ENCODE assay signal across 12 cellular contexts in genomic region chr10:4883079-4883739, GRCh38. TPM values are rescaled to one million over a fixed set of nuclear protein-coding genes. Genes with fewer than 3 reads are reported as not detected.
DNase-seq lines count a peak whose midpoint lies in the region; ATAC-seq and TF ChIP-seq lines count a peak whose summit lies in the region.
"Had no signal": no experiment of that assay in that cellular context is flagged by ENCODE, and none has a peak within 500 bp of the region (broad histone marks: within the 10 kb centered on the region; RNA-seq: fewer than 3 reads in every experiment).

No MANE protein-coding gene starts in this region.

- no peak overlapping the region for H2BK20ac ChIP-seq in IMR-90 (ENCODE audit: low read depth, low read length)

- H2BK120ac ChIP-seq in IMR-90 (ENCODE audit: low read depth, low read length) = no peak overlapping the region

- H3K4ac ChIP-seq in IMR-90 (ENCODE audit: low read depth, low read length) = no peak overlapping the region

- no peak overlapping the region for H2AFZ ChIP-seq in IMR-90 (replicated peaks; ENCODE audit: low read length, poor library complexity)
- H2AFZ ChIP-seq in mammary epithelial cell (ENCODE audit: low read depth, low read length) = peak overlapping the region; percentile 65

- no peaks in the 10 kb centered on the region for H3K9me1 ChIP-seq in IMR-90 (ENCODE audit: insufficient read depth, low read length)

- CTCF ChIA-PET in IMR-90 (lab: Yijun Ruan, JAX) (interaction anchor here (1.2 kb wide), 1 partner anchor 34 kb away, joined by 3 read pairs; no protein-coding TSS in a partner anchor), mammary epithelial cell (lab: Charles Lee; ENCODE audit: low non-redundant PET) (no interaction called here)

- no peak overlapping the region for H3K23ac ChIP-seq in IMR-90 (ENCODE audit: low read depth, low read length)

- H2AK5ac ChIP-seq in IMR-90 (ENCODE audit: low read depth, low read length) = no peak overlapping the region

- BruUV-seq in IMR-90 (replicated peaks; lab: Mats Ljungman, UMichigan) (no TSS peak), mammary epithelial cell (replicated peaks; lab: Mats Ljungman, UMichigan) (no TSS peak)

- H3K4me1 ChIP-seq in IMR-90 (ENCODE audit: control insufficient read depth, insufficient read depth, low read length) (no peaks in the 10 kb centered on the region), mammary epithelial cell (ENCODE audit: insufficient read depth, low read length) (peaks cover 12% of the 10 kb centered on the region), SJCRH30 (no peaks in the 10 kb centered on the region)

- no peaks in the 10 kb centered on the region for H4K20me1 ChIP-seq in IMR-90 (ENCODE audit: insufficient read depth, low read length)
- H4K20me1 ChIP-seq in mammary epithelial cell (ENCODE audit: insufficient read depth, low read length) = no peaks in the 10 kb centered on the region

- H3K36me3 ChIP-seq in IMR-90 (ENCODE audit: control insufficient read depth, insufficient read depth, low read length) (no peaks in the 10 kb centered on the region; the same call in 1 of the 2 replicates), mammary epithelial cell (ENCODE audit: insufficient read depth, low read length) (no peaks in the 10 kb centered on the region), SJCRH30 (no peaks in the 10 kb centered on the region)

- no peak overlapping the region for H3K9ac ChIP-seq in IMR-90 (ENCODE audit: low read depth, low read length)
- no peak overlapping the region for H3K9ac ChIP-seq in mammary epithelial cell (ENCODE audit: insufficient read depth, low read length)

- H3K27me3 ChIP-seq in IMR-90 (ENCODE audit: control insufficient read depth, insufficient read depth, low read length) = no peaks in the 10 kb centered on the region
- H3K27me3 ChIP-seq in mammary epithelial cell (ENCODE audit: insufficient read depth, low read length) = no peaks in the 10 kb centered on the region
- no peaks in the 10 kb centered on the region for H3K27me3 ChIP-seq in SJCRH30

- H3K79me2 ChIP-seq in mammary epithelial cell (ENCODE audit: insufficient read depth, low read length) = no peaks in the 10 kb centered on the region

- no peak overlapping the region for H2BK5ac ChIP-seq in IMR-90 (ENCODE audit: low read depth, low read length, poor library complexity, severe bottlenecking)

- TF ChIP-seq RAD21 in IMR-90 (IDR thresholded peaks at IDR 0.05; ENCODE audit: low read length) = no peak

- no peak overlapping the region for H3K56ac ChIP-seq in IMR-90 (ENCODE audit: extremely low read depth, insufficient read depth, low read length)

- H3K4me2 ChIP-seq in IMR-90 (ENCODE audit: low read depth, low read length) (0 out of 2 replicates have a peak overlapping the region, but pooled peaks have one; percentile 19), mammary epithelial cell (ENCODE audit: insufficient read depth, low read depth, low read length) (peak overlapping the region; percentile 56)

- no peak overlapping the region for H3K4me3 ChIP-seq in IMR-90 (ENCODE audit: insufficient read depth, low read depth, low read length)
- H3K4me3 ChIP-seq in mammary epithelial cell (replicated peaks in 1 of 3; ENCODE audit: insufficient read depth in 1 of 3, low read depth in 2 of 3, low read length in 3 of 3) = no peak overlapping the region
- no peak overlapping the region for H3K4me3 ChIP-seq in SJCRH30

- WGBS in IMR-90 (ENCODE audit: extremely low coverage in 2 of 2, insufficient read length in 1 of 2), 2 experiments = no CpG with 5 or more reads among the region's 4 CpGs
- 29% methylated on average over 4 of the region's 4 CpGs for WGBS in mammary epithelial cell (ENCODE audit: low coverage, missing lambda C conversion rate)

- H3K79me1 ChIP-seq in IMR-90 (ENCODE audit: low read depth in 1 of 2, low read length in 2 of 2) = no peaks in the 10 kb centered on the region

- in situ Hi-C loops in IMR-90 (cut with MboI; ENCODE audit: low sequenced_read_pairs) = no loop called here
- in situ Hi-C loops in mammary epithelial cell (cut with MboI; ENCODE audit: low sequenced_read_pairs in 2 of 2) = no loop called here

- H3K27ac ChIP-seq in IMR-90 (ENCODE audit: insufficient read depth, low read length) (no peak overlapping the region), mammary epithelial cell (ENCODE audit: insufficient read depth, low read depth, low read length) (peak overlapping the region; percentile 42), SJCRH30 (no peak overlapping the region)

- no peak overlapping the region for H2AK9ac ChIP-seq in IMR-90 (replicated peaks; ENCODE audit: low read depth, low read length, poor library complexity)

- DNase-seq in AG20443 (ENCODE audit: low spot score) (peak; percentile 22), IMR-90 (peak; percentile 83), mammary epithelial cell (peak; percentile 80), kidney glomerular epithelial cell (lab: John Stamatoyannopoulos, UW) (peak; percentile 34), SJCRH30 (no peak), NCI-H187 (lab: John Stamatoyannopoulos, UW) (no peak)
- DNase-seq: activated naive CD4-positive, alpha-beta T cell treated with anti-CD3 and anti-CD28 coated beads, Interleukin-2, amount 10 ng/mL, durations not matched to agents 7 days and 5 days; foreskin melanocyte; naive thymus-derived CD4-positive, alpha-beta T cell had no signal

- no peak for TF ChIP-seq CTCF in IMR-90 (conservative IDR thresholded peaks at IDR 0.05; ENCODE audit: low read depth, low read length)
- no peak for TF ChIP-seq CTCF in mammary epithelial cell (conservative IDR thresholded peaks at IDR 0.05 in 1 of 2, IDR thresholded peaks at IDR 0.05 in 1 of 2; ENCODE audit: extremely low read depth in 1 of 2, insufficient read depth in 1 of 2, low read depth in 1 of 2, low read length in 2 of 2)

- no peak overlapping the region for H4K5ac ChIP-seq in IMR-90 (ENCODE audit: low read depth, low read length)

- ATAC-seq in IMR-90 (ENCODE audit: low read depth) (peak; percentile 81), GM18511 (IDR thresholded peaks at IDR 0.05; ENCODE audit: unreplicated experiment) (no peak), HG02610 (IDR thresholded peaks at IDR 0.05; ENCODE audit: unreplicated experiment) (no peak)
- ATAC-seq: naive thymus-derived CD4-positive, alpha-beta T cell; sciatic nerve had no signal

- intact Hi-C loops in IMR-90 (cut with micrococcal nuclease) = no loop called here
- intact Hi-C loops in mammary epithelial cell (cut with micrococcal nuclease) = no loop called here

- no peak overlapping the region for H2BK15ac ChIP-seq in IMR-90 (ENCODE audit: low read depth, low read length)

- H3K18ac ChIP-seq in IMR-90 (ENCODE audit: low read depth, low read length) = no peak overlapping the region

- dilution Hi-C loops in IMR-90 (cut with HindIII; ENCODE audit: low sequenced_read_pairs, unreplicated experiment) (no loop called here), mammary epithelial cell (cut with HindIII; ENCODE audit: low sequenced_read_pairs) (no loop called here)

- no peak for TF ChIP-seq POLR2A in IMR-90 (IDR thresholded peaks at IDR 0.05; ENCODE audit: low read depth, low read length)

- H3K9me3 ChIP-seq in IMR-90 (ENCODE audit: control insufficient read depth, insufficient read depth, low read length) (no peaks in the 10 kb centered on the region), mammary epithelial cell (replicated peaks; ENCODE audit: insufficient read depth, low read length) (no peaks in the 10 kb centered on the region), SJCRH30 (replicated peaks) (no peaks in the 10 kb centered on the region)

- H3K14ac ChIP-seq in IMR-90 (replicated peaks; ENCODE audit: low read depth, low read length) = no peak overlapping the region

- POLR2A ChIA-PET in IMR-90 (lab: Charles Lee; ENCODE audit: unreplicated experiment) = no interaction called here

- H4K8ac ChIP-seq in IMR-90 (ENCODE audit: low read depth in 2 of 2, low read length in 2 of 2) = no peak overlapping the region

- H4K91ac ChIP-seq in IMR-90 (ENCODE audit: insufficient read depth, low read depth, low read length) = no peak overlapping the region

TF ChIP-seq in IMR-90, 13 proteins besides CTCF, POLR2A, EP300 and RAD21 (continues in another document):
- TF ChIP-seq MAZ (IDR thresholded peaks at IDR 0.05; ENCODE audit: borderline replicate concordance, low read depth, low read length) (no peak), MXI1 (IDR thresholded peaks at IDR 0.05; ENCODE audit: borderline replicate concordance, low read depth, low read length) (no peak), ELK1 (IDR thresholded peaks at IDR 0.05; ENCODE audit: borderline replicate concordance, low read depth, low read length) (no peak), SMC3 (IDR thresholded peaks at IDR 0.05; ENCODE audit: low read depth, low read length) (no peak), RCOR1 (IDR thresholded peaks at IDR 0.05; ENCODE audit: insufficient replicate concordance, low read length) (no peak), USF2 (IDR thresholded peaks at IDR 0.05; ENCODE audit: low read depth, low read length) (no peak), NFE2L2 (IDR thresholded peaks at IDR 0.05; ENCODE audit: low read depth, low read length) (no peak; the same call in 1 of the 2 replicates), MAFK (IDR thresholded peaks at IDR 0.05; ENCODE audit: low read depth, low read length) (no peak), CHD1 (IDR thresholded peaks at IDR 0.05; ENCODE audit: low read depth, low read length) (no peak), CEBPB (IDR thresholded peaks at IDR 0.05; ENCODE audit: low read depth, low read length) (no peak)

RNA-seq across cellular contexts. Expression of gene AKR1E2, which starts 57.2 kb away (rescaled TPM):
- 2.2 and 3.4 TPM in 2 replicates for total RNA-seq in IMR-90 (2012; rRNA removed)
- 1.1 and 1.2 TPM in 2 replicates for polyA plus RNA-seq in IMR-90 (2012; rRNA removed)
- 0.76 and 0.79 TPM in 2 replicates for polyA plus RNA-seq in IMR-90 (2012; cell fraction: cytosol; rRNA removed)
- 1.9 and 4.7 TPM in 2 replicates for polyA plus RNA-seq in IMR-90 (2012; cell fraction: nucleus; rRNA removed; ENCODE audit: low replicate concordance)
- total RNA-seq in mammary epithelial cell = 10 to 100 TPM in 1 of 2 donors, 1 to 10 TPM in 1; 9.8 to 20.5 TPM
- not detected for polyA plus RNA-seq in mammary epithelial cell
- polyA minus RNA-seq in mammary epithelial cell = not detected
- not detected in 2 replicates for total RNA-seq in SJCRH30 (2014; rRNA removed; shearing (Covaris generic))

Comparison
In these comparisons a context has a peak if more than half of its experiments do, and no peak if none do; other contexts are left out.
1. DNase-seq: peak in AG20443 (single experiment), IMR-90 (single experiment), mammary epithelial cell (single experiment) and kidney glomerular epithelial cell (single experiment); none in SJCRH30 (0 of 2) and NCI-H187 (0 of 2).